ENCODE assay signal across 2 cellular contexts in the genomic region with DNA sequence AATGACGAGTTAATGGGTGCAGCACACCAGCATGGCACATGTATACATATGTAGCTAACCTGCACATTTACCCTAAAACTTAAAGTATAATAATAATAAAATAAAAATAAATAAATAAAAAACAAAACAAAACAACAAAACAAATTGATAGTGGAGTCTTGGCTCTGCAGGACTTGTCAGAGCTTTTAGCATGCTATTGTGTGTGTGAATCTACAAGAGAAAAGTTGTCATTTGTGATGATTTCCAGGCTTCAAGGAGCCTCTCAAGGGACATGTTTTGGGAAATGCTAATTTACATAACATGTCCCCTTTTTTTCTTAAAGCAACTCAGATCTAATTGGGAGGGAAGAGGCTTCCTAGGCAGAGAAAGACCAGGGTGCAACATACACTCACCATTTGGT.
TF ChIP-seq lines count a peak whose summit lies in the region.

No MANE protein-coding gene starts in this region.

TF ChIP-seq in K562, 482 proteins besides CTCF, POLR2A, EP300 and RAD21:
- TF ChIP-seq ZNF165 (CRISPR knock-in tag; IDR thresholded peaks at IDR 0.05; ENCODE audit: borderline replicate concordance): no peak
- TF ChIP-seq RBM25 (IDR thresholded peaks at IDR 0.05; ENCODE audit: low read depth, low read length, severe bottlenecking): peak; percentile 28
- no peak for TF ChIP-seq CHCHD3 (CRISPR knock-in tag; IDR thresholded peaks at IDR 0.05)
- TF ChIP-seq NR2C2 (CRISPR knock-in tag; IDR thresholded peaks at IDR 0.05): no peak
- TF ChIP-seq NR2C2 (tag; IDR thresholded peaks at IDR 0.05): no peak
- TF ChIP-seq MAFG (tag; conservative IDR thresholded peaks at IDR 0.05): no peak
- peak; percentile 91 for TF ChIP-seq ZNF239 (CRISPR knock-in tag; IDR thresholded peaks at IDR 0.05)

TF ChIP-seq in H1, 55 proteins besides CTCF, POLR2A, EP300 and RAD21:
- TF ChIP-seq KDM5A (IDR thresholded peaks at IDR 0.05; ENCODE audit: low read length) (no peak), FOSL1 (IDR thresholded peaks at IDR 0.05; ENCODE audit: insufficient read depth, low read depth, low read length) (no peak), HDAC2 (IDR thresholded peaks at IDR 0.05; ENCODE audit: borderline replicate concordance in 1 of 2, low read depth in 2 of 2, low read length in 2 of 2) (no peak), JUN (IDR thresholded peaks at IDR 0.05; ENCODE audit: low read depth, low read length) (no peak), MAFK (IDR thresholded peaks at IDR 0.05; ENCODE audit: low read depth, low read length) (no peak), PHF8 (conservative IDR thresholded peaks at IDR 0.05; ENCODE audit: low read depth, low read length) (no peak), ASH2L (IDR thresholded peaks at IDR 0.05; ENCODE audit: low read length) (no peak), GTF2F1 (IDR thresholded peaks at IDR 0.05; ENCODE audit: borderline replicate concordance, low read depth, low read length) (no peak), RXRA (IDR thresholded peaks at IDR 0.05; ENCODE audit: insufficient read depth, low read depth, low read length) (no peak), ZNF274 (IDR thresholded peaks at IDR 0.05; ENCODE audit: borderline replicate concordance, extremely low read depth, low read length) (no peak), CBX5 (IDR thresholded peaks at IDR 0.05; ENCODE audit: low read depth, low read length) (no peak), SP1 (IDR thresholded peaks at IDR 0.05; ENCODE audit: low read depth, low read length) (no peak), EGR1 (IDR thresholded peaks at IDR 0.05; ENCODE audit: borderline replicate concordance, low read depth, low read length) (no peak), KDM4A (IDR thresholded peaks at IDR 0.05; ENCODE audit: low read depth, low read length, severe bottlenecking) (no peak)
- TF ChIP-seq, protein P1, sequence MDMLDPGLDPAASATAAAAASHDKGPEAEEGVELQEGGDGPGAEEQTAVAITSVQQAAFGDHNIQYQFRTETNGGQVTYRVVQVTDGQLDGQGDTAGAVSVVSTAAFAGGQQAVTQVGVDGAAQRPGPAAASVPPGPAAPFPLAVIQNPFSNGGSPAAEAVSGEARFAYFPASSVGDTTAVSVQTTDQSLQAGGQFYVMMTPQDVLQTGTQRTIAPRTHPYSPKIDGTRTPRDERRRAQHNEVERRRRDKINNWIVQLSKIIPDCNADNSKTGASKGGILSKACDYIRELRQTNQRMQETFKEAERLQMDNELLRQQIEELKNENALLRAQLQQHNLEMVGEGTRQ (IDR thresholded peaks at IDR 0.05; ENCODE audit: low read length): no peak
- TF ChIP-seq, protein P2, sequence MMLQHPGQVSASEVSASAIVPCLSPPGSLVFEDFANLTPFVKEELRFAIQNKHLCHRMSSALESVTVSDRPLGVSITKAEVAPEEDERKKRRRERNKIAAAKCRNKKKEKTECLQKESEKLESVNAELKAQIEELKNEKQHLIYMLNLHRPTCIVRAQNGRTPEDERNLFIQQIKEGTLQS (IDR thresholded peaks at IDR 0.05; ENCODE audit: insufficient read depth, low read depth, low read length): no peak
TF ChIP-seq in H1: peak in this region for 0.
